ENCODE assay signal across 28 cellular contexts in the genomic region with DNA sequence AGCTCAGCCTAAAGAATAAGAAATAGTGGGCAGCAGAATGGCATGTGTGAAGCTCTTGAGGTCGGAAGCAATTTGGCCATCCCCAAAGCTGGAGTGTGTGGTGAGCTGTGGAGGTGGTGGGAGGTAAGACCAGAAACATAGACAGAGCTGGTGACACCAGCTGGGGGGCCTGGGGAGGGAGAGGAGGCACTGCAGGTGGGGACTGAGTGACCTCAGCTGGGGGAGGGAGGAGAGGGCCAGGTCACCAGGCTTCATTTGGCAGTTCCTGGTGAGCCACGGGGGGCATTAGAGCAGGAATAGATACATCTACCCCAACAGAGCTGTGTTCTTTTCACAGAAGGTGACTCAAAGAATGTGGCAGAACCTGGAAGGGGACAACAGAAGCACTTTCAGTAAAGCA. TPM values are rescaled to one million over a fixed set of nuclear protein-coding genes. Genes with fewer than 3 reads are reported as not detected.
A peak's percentile ranks its signal among the peaks of the same experiment; 100 is the strongest.
DNase-seq lines count a peak whose midpoint lies in the region; ATAC-seq and TF ChIP-seq lines count a peak whose summit lies in the region.
"Had no signal": no experiment of that assay in that cellular context is flagged by ENCODE, and none has a peak within 500 bp of the region (broad histone marks: within the 10 kb centered on the region; RNA-seq: fewer than 3 reads in every experiment).

No MANE protein-coding gene starts in this region.

- H3K27ac ChIP-seq in HEK293 (ENCODE audit: extremely low read depth, low read depth, low read length) (no peak overlapping the region), neuronal stem cell (replicated peaks; ENCODE audit: low read length) (no peak overlapping the region), sigmoid colon (no peak overlapping the region)
- H3K27ac ChIP-seq in naive thymus-derived CD4-positive, alpha-beta T cell (ENCODE audit: low read depth, low read length): no peak overlapping the region
- H3K27ac ChIP-seq: BLaER1 had no signal

- H3K9me3 Mint-ChIP-seq in naive thymus-derived CD4-positive, alpha-beta T cell: no peaks in the 10 kb centered on the region
- H3K9me3 Mint-ChIP-seq: CD14-positive monocyte; CD4-positive, CD25-positive, alpha-beta regulatory T cell; CD8-positive, alpha-beta memory T cell had no signal

- H3K27ac Mint-ChIP-seq in naive thymus-derived CD4-positive, alpha-beta T cell: no peak overlapping the region
- H3K27ac Mint-ChIP-seq: CD14-positive monocyte; CD4-positive, alpha-beta memory T cell; CD4-positive, CD25-positive, alpha-beta regulatory T cell; CD8-positive, alpha-beta memory T cell had no signal

- TF ChIP-seq CTCF in HEK293 (tag by site-specific recombination; IDR thresholded peaks at IDR 0.05) (no peak), sigmoid colon (IDR thresholded peaks at IDR 0.05) (no peak)

- no peak overlapping the region for H3K14ac ChIP-seq in neuronal stem cell (ENCODE audit: low read length)

- no peak overlapping the region for H2AFZ ChIP-seq in neuronal stem cell (ENCODE audit: low read length)

- no peaks in the 10 kb centered on the region for H3K79me1 ChIP-seq in neuronal stem cell (ENCODE audit: low read depth, low read length)

- no peak overlapping the region for H3K4ac ChIP-seq in neuronal stem cell (ENCODE audit: low read length)

- H3K4me2 ChIP-seq in neuronal stem cell (ENCODE audit: insufficient read depth, low read length, poor library complexity, severe bottlenecking): no peak overlapping the region
- H3K4me2 ChIP-seq: BLaER1 had no signal

- H2BK12ac ChIP-seq in neuronal stem cell (ENCODE audit: low read length): no peak overlapping the region

- no peak for TF ChIP-seq POLR2A in sigmoid colon (IDR thresholded peaks at IDR 0.05)

- H3K23ac ChIP-seq in neuronal stem cell (ENCODE audit: low read depth, low read length, poor library complexity): no peak overlapping the region

- no peaks in the 10 kb centered on the region for H3K9me3 ChIP-seq in HEK293 (ENCODE audit: control insufficient read depth, insufficient read depth, low read depth, low read length)
- peaks cover 0 to 4% of the 10 kb centered on the region in 2 donors for H3K9me3 ChIP-seq in neuronal stem cell (replicated peaks in 1 of 2; ENCODE audit: control insufficient read depth in 2 of 2, insufficient read depth in 1 of 2, low read depth in 1 of 2, low read length in 2 of 2)
- no peaks in the 10 kb centered on the region for H3K9me3 ChIP-seq in sigmoid colon
- H3K9me3 ChIP-seq in naive thymus-derived CD4-positive, alpha-beta T cell (ENCODE audit: control insufficient read depth in 2 of 3, low read length in 3 of 3): no peaks in the 10 kb centered on the region
- H3K9me3 ChIP-seq: BE2C, BLaER1 had no signal

- POLR2A ChIA-PET in HEK293 (lab: Yijun Ruan, JAX): no interaction called here
- POLR2A ChIA-PET in naive thymus-derived CD4-positive, alpha-beta T cell (lab: Charles Lee): no interaction called here

- H2BK120ac ChIP-seq in neuronal stem cell (ENCODE audit: low read depth, low read length): no peak overlapping the region

- TF ChIP-seq EP300 in sigmoid colon (IDR thresholded peaks at IDR 0.05): no peak

- no peaks in the 10 kb centered on the region for H3K36me3 ChIP-seq in HEK293 (ENCODE audit: control insufficient read depth in 2 of 2, insufficient read depth in 1 of 2, low read length in 2 of 2)
- no peaks in the 10 kb centered on the region for H3K36me3 ChIP-seq in neuronal stem cell (replicated peaks in 1 of 2; ENCODE audit: control insufficient read depth in 2 of 2, insufficient read depth in 2 of 2, low read length in 2 of 2)
- peaks cover 8 to 69% (median 28%) of the 10 kb centered on the region in 4 donors for H3K36me3 ChIP-seq in sigmoid colon
- H3K36me3 ChIP-seq in naive thymus-derived CD4-positive, alpha-beta T cell (ENCODE audit: control insufficient read depth in 2 of 3, insufficient read depth in 3 of 3, low read length in 3 of 3): no peaks in the 10 kb centered on the region
- H3K36me3 ChIP-seq: BE2C, BLaER1 had no signal

- no peak overlapping the region for H3K4me3 Mint-ChIP-seq in naive thymus-derived CD4-positive, alpha-beta T cell
- H3K4me3 Mint-ChIP-seq: CD14-positive monocyte; CD4-positive, alpha-beta memory T cell; CD4-positive, CD25-positive, alpha-beta regulatory T cell; CD8-positive, alpha-beta memory T cell had no signal

- no peak overlapping the region for H4K8ac ChIP-seq in neuronal stem cell (ENCODE audit: low read depth, low read length)

- H2BK5ac ChIP-seq in neuronal stem cell (ENCODE audit: low read length): no peak overlapping the region

- no peak for ATAC-seq in naive thymus-derived CD4-positive, alpha-beta T cell

- no peaks in the 10 kb centered on the region for H3K36me3 Mint-ChIP-seq in naive thymus-derived CD4-positive, alpha-beta T cell
- H3K36me3 Mint-ChIP-seq: CD14-positive monocyte; CD4-positive, alpha-beta memory T cell; CD4-positive, CD25-positive, alpha-beta regulatory T cell; CD8-positive, alpha-beta memory T cell had no signal

- no peak overlapping the region for H2BK15ac ChIP-seq in neuronal stem cell (ENCODE audit: low read length)

- peaks cover 0 to 2% (median 0%) of the 10 kb centered on the region in 7 donors for H3K4me1 Mint-ChIP-seq in naive thymus-derived CD4-positive, alpha-beta T cell
- H3K4me1 Mint-ChIP-seq: CD4-positive, alpha-beta memory T cell; CD4-positive, CD25-positive, alpha-beta regulatory T cell; CD8-positive, alpha-beta memory T cell had no signal

- H3K27me3 ChIP-seq in neuronal stem cell (ENCODE audit: control insufficient read depth in 3 of 3, insufficient read depth in 3 of 3, low read depth in 1 of 3, low read length in 3 of 3) (peaks cover 0 to 4% (median 0%) of the 10 kb centered on the region in 3 experiments), sigmoid colon (no peaks in the 10 kb centered on the region)
- no peaks in the 10 kb centered on the region for H3K27me3 ChIP-seq in naive thymus-derived CD4-positive, alpha-beta T cell (ENCODE audit: control insufficient read depth in 2 of 2, insufficient read depth in 2 of 2, low read length in 2 of 2)
- H3K27me3 ChIP-seq: BLaER1 had no signal

- WGBS in neuronal stem cell (ENCODE audit: extremely low coverage in 2 of 2, insufficient read length in 2 of 2, insufficient replicate concordance in 1 of 2), 2 donors: no CpG with 5 or more reads among the region's 2 CpGs
- 87 to 96% methylated on average over 2 of the region's 2 CpGs for WGBS in sigmoid colon, 2 donors

- peak overlapping the region; percentile 68 for H3K18ac ChIP-seq in neuronal stem cell (ENCODE audit: low read length)

- no peak overlapping the region for H4K91ac ChIP-seq in neuronal stem cell (ENCODE audit: low read depth, low read length, poor library complexity)

- DNase-seq in neuronal stem cell (ENCODE audit: low spot score): no peak
- peak; percentile 17 for DNase-seq in sigmoid colon
- no peak for DNase-seq in NCI-H2227 (lab: John Stamatoyannopoulos, UW; ENCODE audit: unreplicated experiment)
- no peak for DNase-seq in NCI-H82 (lab: John Stamatoyannopoulos, UW)
- no peak for DNase-seq in GF-D8 (lab: John Stamatoyannopoulos, UW)
- no peak for DNase-seq in naive thymus-derived CD4-positive, alpha-beta T cell
- DNase-seq: 8988T; ACHN; BE2C; C1 segment of cervical spinal cord; CD4-positive, alpha-beta memory T cell; CD4-positive, CD25-positive, alpha-beta regulatory T cell; CD8-positive, alpha-beta memory T cell; COR-L47; DMS 273 treated with DMSO at 0.1 percent for 48 hours; DMS153; DMS53; DMS79; DND-41; EL; GDM1 had no signal

- H2AK5ac ChIP-seq in neuronal stem cell (ENCODE audit: low read depth, low read length): peak overlapping the region; percentile 9

- peaks cover 0 to 9% (median 4%) of the 10 kb centered on the region in 5 donors for H3K27me3 Mint-ChIP-seq in naive thymus-derived CD4-positive, alpha-beta T cell
- H3K27me3 Mint-ChIP-seq: CD4-positive, CD25-positive, alpha-beta regulatory T cell had no signal

- H3K4me1 ChIP-seq in HEK293 (ENCODE audit: control insufficient read depth, insufficient read depth, low read length) (no peaks in the 10 kb centered on the region), neuronal stem cell (ENCODE audit: control insufficient read depth in 2 of 2, insufficient read depth in 1 of 2, low read depth in 1 of 2, low read length in 2 of 2) (peaks cover 2 to 5% of the 10 kb centered on the region in 2 donors), sigmoid colon (no peaks in the 10 kb centered on the region)
- H3K4me1 ChIP-seq in naive thymus-derived CD4-positive, alpha-beta T cell (ENCODE audit: control insufficient read depth in 2 of 2, insufficient read depth in 2 of 2, low read length in 2 of 2): no peaks in the 10 kb centered on the region
- H3K4me1 ChIP-seq: BE2C had no signal

- CTCF ChIA-PET in HEK293 (lab: Yijun Ruan, JAX): interaction anchor here (0.6 kb wide), 1 partner anchor 49 kb away, joined by 3 read pairs; no protein-coding TSS in a partner anchor
- CTCF ChIA-PET in naive thymus-derived CD4-positive, alpha-beta T cell (lab: Charles Lee): no interaction called here

- H3K4me3 ChIP-seq in HEK293 (ENCODE audit: low read depth, low read length) (no peak overlapping the region), neuronal stem cell (ENCODE audit: low read length in 2 of 2) (no peak overlapping the region), sigmoid colon (no peak overlapping the region)
- no peak overlapping the region for H3K4me3 ChIP-seq in naive thymus-derived CD4-positive, alpha-beta T cell (ENCODE audit: low read length)
- H3K4me3 ChIP-seq: BLaER1 had no signal

- H3K9ac ChIP-seq in neuronal stem cell (ENCODE audit: low read depth, low read length, poor library complexity): no peak overlapping the region
- H3K9ac ChIP-seq: BLaER1 had no signal

- intact Hi-C loops in sigmoid colon (cut with DNase I): no loop called here
- intact Hi-C loops in naive thymus-derived CD4-positive, alpha-beta T cell (cut with micrococcal nuclease): no loop called here

TF ChIP-seq in HEK293, 187 proteins besides CTCF, POLR2A, EP300 and RAD21 (continues in another document):
- TF ChIP-seq ZIC2 (tag by site-specific recombination; IDR thresholded peaks at IDR 0.05): peak; percentile 50; the same call in 1 of the 2 replicates
- TF ChIP-seq ZNF266 (tag by site-specific recombination; IDR thresholded peaks at IDR 0.05; ENCODE audit: low read depth): no peak

RNA-seq across cellular contexts. Expression of a gene that starts 31.9 kb away (rescaled TPM):
- polyA plus RNA-seq in neuronal stem cell (2013, experiment 1 of 2): 0.13 TPM
- polyA plus RNA-seq in neuronal stem cell (2013, experiment 2 of 2): 0.14 TPM
- total RNA-seq in sigmoid colon: 100 to 1,000 TPM in 2 of 4 donors, 10 to 100 TPM in 2; 15.3 to 173 (median 103) TPM
- 1 to 10 TPM; 3.0 to 6.6 (median 3.7) TPM for polyA plus RNA-seq in sigmoid colon
- total RNA-seq in naive thymus-derived CD4-positive, alpha-beta T cell: not detected
- polyA plus RNA-seq in naive thymus-derived CD4-positive, alpha-beta T cell: not detected
- total RNA-seq: A673; CD4-positive, alpha-beta memory T cell; CD4-positive, CD25-positive, alpha-beta regulatory T cell; CD8-positive, alpha-beta memory T cell; Daoy; G401 had no signal
- polyA plus RNA-seq: CD14-positive monocyte; CD4-positive, alpha-beta memory T cell; CD4-positive, CD25-positive, alpha-beta regulatory T cell; CD8-positive, alpha-beta memory T cell had no signal

RNA-seq across cellular contexts. Expression of a gene that starts 41.8 kb away (rescaled TPM):
- 0.24 TPM for polyA plus RNA-seq in neuronal stem cell (2013, experiment 1 of 2)
- polyA plus RNA-seq in neuronal stem cell (2013, experiment 2 of 2): 0.47 TPM
- total RNA-seq in sigmoid colon: 1 to 10 TPM in 2 of 4 donors, not detected in 2; 2.5 to 2.8 TPM
- 10 to 100 TPM in 1 of 3 donors, 1 to 10 TPM in 2; 7.2 to 60.7 (median 9.0) TPM for polyA plus RNA-seq in sigmoid colon
- total RNA-seq in naive thymus-derived CD4-positive, alpha-beta T cell: not detected
- polyA plus RNA-seq in naive thymus-derived CD4-positive, alpha-beta T cell: under 1 TPM in 1 of 2 donors, not detected in 1; 0.20 TPM
- total RNA-seq: A673; CD4-positive, alpha-beta memory T cell; CD4-positive, CD25-positive, alpha-beta regulatory T cell; CD8-positive, alpha-beta memory T cell; Daoy; G401 had no signal
- polyA plus RNA-seq: AG04450; CD14-positive monocyte; CD4-positive, alpha-beta memory T cell; CD8-positive, alpha-beta memory T cell had no signal

Comparison
In these comparisons a context has a peak if more than half of its experiments do, and no peak if none do; other contexts are left out.
1. RNA of a gene that starts 31.9 kb away (total RNA-seq): 15.3 to 173 TPM in sigmoid colon; not detected in naive thymus-derived CD4-positive, alpha-beta T cell; every median in the first group is over 10 times any median in the second.